ENCODE assay signal across 23 cellular contexts in the genomic region with DNA sequence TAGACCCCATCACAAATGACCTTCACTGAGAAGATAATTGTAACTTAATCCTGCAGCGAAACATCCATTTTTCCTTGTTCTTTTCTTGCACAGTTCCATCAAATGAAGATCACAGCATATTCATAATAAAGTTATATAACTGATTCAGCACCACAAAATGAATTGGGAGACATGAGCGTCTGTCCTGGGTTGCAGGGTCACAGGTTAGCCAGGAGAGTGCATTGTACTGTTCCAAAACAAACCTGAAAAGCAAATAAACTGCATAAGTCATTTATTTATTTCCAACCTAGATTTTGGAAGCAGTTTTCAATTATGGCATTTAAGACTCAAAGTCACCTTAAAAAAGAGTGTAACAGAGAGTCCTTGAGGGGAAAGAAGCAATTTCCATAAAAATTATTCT.
"Had no signal": no experiment of that assay in that cellular context is flagged by ENCODE, and none has a peak within 500 bp of the region (broad histone marks: within the 10 kb centered on the region; RNA-seq: fewer than 3 reads in every experiment).

No MANE protein-coding gene starts in this region.

- H3K27me3 ChIP-seq: colonic mucosa, hepatocyte, neutrophil, spleen, testis, tibial nerve had no signal

- H3K9me3 ChIP-seq: colonic mucosa, neutrophil, psoas muscle, spleen, testis, tibial nerve had no signal

- H3K4me3 ChIP-seq: colonic mucosa, hepatocyte, psoas muscle, spleen, testis, tibial nerve had no signal

- H3K4me1 ChIP-seq: colonic mucosa, spleen, testis, tibial nerve had no signal

- H3K4me1 Mint-ChIP-seq: endodermal cell; stimulated activated naive B cell treated with anti-CD40 and anti-IgM and Interleukin-4, amounts not matched to agents 10 μg/mL and 1 μg/mL and 100 μg/mL, for 72 hours had no signal

- H3K9me3 Mint-ChIP-seq: endodermal cell; naive thymus-derived CD4-positive, alpha-beta T cell; stimulated activated naive B cell treated with anti-CD40 and anti-IgM and Interleukin-4, amounts not matched to agents 10 μg/mL and 1 μg/mL and 100 μg/mL, for 72 hours; stimulated activated naive CD8-positive, alpha-beta T cell treated with anti-CD3 and anti-CD28 coated beads, Interleukin-15, amount 100 ng/mL, for 72 hours had no signal

- H3K27me3 Mint-ChIP-seq: naive thymus-derived CD4-positive, alpha-beta T cell; stimulated activated naive B cell treated with anti-CD40 and anti-IgM and Interleukin-4, amounts not matched to agents 10 μg/mL and 1 μg/mL and 100 μg/mL, for 72 hours; stimulated activated naive CD8-positive, alpha-beta T cell treated with anti-CD3 and anti-CD28 coated beads, Interleukin-15, amount 100 ng/mL, for 72 hours had no signal

- H3K4me3 Mint-ChIP-seq: endodermal cell; naive thymus-derived CD4-positive, alpha-beta T cell; stimulated activated naive B cell treated with anti-CD40 and anti-IgM and Interleukin-4, amounts not matched to agents 10 μg/mL and 1 μg/mL and 100 μg/mL, for 72 hours; stimulated activated naive CD8-positive, alpha-beta T cell treated with anti-CD3 and anti-CD28 coated beads, Interleukin-15, amount 100 ng/mL, for 72 hours had no signal

- H3K27ac Mint-ChIP-seq: endodermal cell; stimulated activated naive CD8-positive, alpha-beta T cell treated with anti-CD3 and anti-CD28 coated beads, Interleukin-15, amount 100 ng/mL, for 72 hours had no signal

- ATAC-seq: naive thymus-derived CD4-positive, alpha-beta T cell; psoas muscle; sciatic nerve; stimulated activated naive B cell treated with anti-CD40 and anti-IgM and Interleukin-4, amounts not matched to agents 10 μg/mL and 1 μg/mL and 100 μg/mL, for 72 hours; stimulated activated naive CD8-positive, alpha-beta T cell treated with anti-CD3 and anti-CD28 coated beads, Interleukin-15, amount 100 ng/mL, for 72 hours had no signal

- DNase-seq: colonic mucosa; dermis blood vessel endothelial cell; endodermal cell; erythroblast; foreskin melanocyte; head of caudate nucleus; kidney; left colon; mammary epithelial cell; naive thymus-derived CD4-positive, alpha-beta T cell; psoas muscle; retina; spleen; stimulated activated CD4-positive, alpha-beta T cell treated with anti-CD3 and anti-CD28 coated beads, Interleukin-15, amount 100 ng/mL, for 24 hours; stimulated activated CD4-positive, alpha-beta T cell treated with anti-CD3 and anti-CD28 coated beads, Interleukin-1b, Interleukin-23, amount 100 ng/mL, for 48 hours; stimulated activated CD4-positive, alpha-beta T cell treated with anti-CD3 and anti-CD28 coated beads, Interleukin-4, amount 100 ng/mL, for 24 hours; stimulated activated naive B cell treated with anti-CD40 and anti-IgM and Interleukin-4, amounts not matched to agents 10 μg/mL and 1 μg/mL and 100 μg/mL, for 72 hours; stimulated activated naive CD8-positive, alpha-beta T cell treated with anti-CD3 and anti-CD28 coated beads, Interleukin-15, amount 100 ng/mL, for 72 hours; testis had no signal

- H3K27ac ChIP-seq: colonic mucosa, hepatocyte, neutrophil, psoas muscle, spleen, testis, tibial nerve had no signal
